Comparison of ENCODE assay signal across 9 cellular contexts in genomic region chr12:120013659-120014380, GRCh38. TPM values are rescaled to one million over a fixed set of nuclear protein-coding genes. Genes with fewer than 3 reads are reported as not detected.
DNase-seq lines count a peak whose midpoint lies in the region; ATAC-seq and TF ChIP-seq lines count a peak whose summit lies in the region.
"Had no signal": no experiment of that assay in that cellular context is flagged by ENCODE, and none has a peak within 500 bp of the region (broad histone marks: within the 10 kb centered on the region; RNA-seq: fewer than 3 reads in every experiment).

No MANE protein-coding gene starts in this region.

- peaks cover 32% of the 10 kb centered on the region for H3K27me3 ChIP-seq in left ventricle myocardium inferior (ENCODE audit: low read depth)
- H3K27me3 ChIP-seq in adrenal gland, result no peaks in the 10 kb centered on the region

- WGBS in adrenal gland, 4 donors, result 55 to 64% (median 60%) methylated on average over 7 to 9 of the region's 9 CpGs

- H3K4me3 ChIP-seq in left ventricle myocardium inferior (no peak overlapping the region), adrenal gland (no peak overlapping the region)

- no peak for TF ChIP-seq POLR2A in adrenal gland (IDR thresholded peaks at IDR 0.05)

- DNase-seq in activated effector memory CD4-positive, alpha-beta T cell treated with anti-CD3 and anti-CD28 coated beads, Interleukin-2, amount 50 U/mL, for 16 hours, result peak; percentile 73
- no peak for DNase-seq in activated effector memory CD4-positive, alpha-beta T cell treated with Interleukin-2 at 50 U/mL for 16 hours
- DNase-seq in activated T-cell treated with anti-CD3 and anti-CD28 coated beads for 24 hours (ENCODE audit: low read depth), result peak; percentile 46
- DNase-seq in stimulated activated naive CD4-positive, alpha-beta T cell treated with Interleukin-2 at 50 U/mL for 16 hours (lab: John Stamatoyannopoulos, UW), result peak; percentile 31
- no peak for DNase-seq in left ventricle myocardium inferior
- DNase-seq in adrenal gland, result no peak
- no peak for DNase-seq in NCI-H2171 treated with DMSO at 0.1 percent for 48 hours (lab: John Stamatoyannopoulos, UW)

- H3K4me1 ChIP-seq in left ventricle myocardium inferior (no peaks in the 10 kb centered on the region), adrenal gland (replicated peaks in 1 of 2) (peaks cover 0 to 4% of the 10 kb centered on the region in 2 donors)

- H3K36me3 ChIP-seq in left ventricle myocardium inferior, result no peaks in the 10 kb centered on the region
- H3K36me3 ChIP-seq in adrenal gland (replicated peaks in 1 of 2), result no peaks in the 10 kb centered on the region

- H3K9me3 ChIP-seq in left ventricle myocardium inferior (replicated peaks) (peaks cover 4% of the 10 kb centered on the region), adrenal gland (replicated peaks in 1 of 3) (no peaks in the 10 kb centered on the region)

- intact Hi-C loops in left ventricle myocardium inferior (cut with micrococcal nuclease) (no loop called here), adrenal gland (cut with DNase I) (no loop called here)

- H3K27ac ChIP-seq in left ventricle myocardium inferior (replicated peaks) (no peak overlapping the region), adrenal gland (no peak overlapping the region)

- peak; percentile 69 for ATAC-seq in HG03469 (IDR thresholded peaks at IDR 0.05; ENCODE audit: unreplicated experiment)

- TF ChIP-seq CTCF in left ventricle myocardium inferior (IDR thresholded peaks at IDR 0.05; ENCODE audit: borderline replicate concordance), result no peak
- TF ChIP-seq CTCF in adrenal gland (IDR thresholded peaks at IDR 0.05), result no peak

RNA-seq across cellular contexts. Expression of gene BICDL1, which starts 24.8 kb away (rescaled TPM):
- total RNA-seq in left ventricle myocardium inferior (0.08 TPM), adrenal gland (1 to 10 TPM in 6 of 8 donors, under 1 TPM in 2; 0.35 to 3.7 (median 1.5) TPM)
- 10 to 100 TPM in 1 of 3 donors, 1 to 10 TPM in 2; 3.1 to 24.0 (median 5.2) TPM for polyA plus RNA-seq in adrenal gland
- polyA plus RNA-seq: AG04450 had no signal

Comparison
In these comparisons a context has a peak if more than half of its experiments do, and no peak if none do; other contexts are left out.
1. DNase-seq: peak in activated effector memory CD4-positive, alpha-beta T cell treated with anti-CD3 and anti-CD28 coated beads, Interleukin-2, amount 50 U/mL, for 16 hours (single experiment), activated T-cell treated with anti-CD3 and anti-CD28 coated beads for 24 hours (single experiment) and stimulated activated naive CD4-positive, alpha-beta T cell treated with Interleukin-2 at 50 U/mL for 16 hours (single experiment); none in activated effector memory CD4-positive, alpha-beta T cell treated with Interleukin-2 at 50 U/mL for 16 hours (single experiment), left ventricle myocardium inferior (single experiment), adrenal gland (0 of 7) and NCI-H2171 treated with DMSO at 0.1 percent for 48 hours (single experiment).